In genomic region chr6:146851837-146852236, GRCh38 we compare ENCODE assay signal across 15 cellular contexts.
A peak's percentile ranks its signal among the peaks of the same experiment; 100 is the strongest.
DNase-seq lines count a peak whose midpoint lies in the region; ATAC-seq, FAIRE-seq and TF ChIP-seq lines count a peak whose summit lies in the region.
"Had no signal": no experiment of that assay in that cellular context is flagged by ENCODE, and none has a peak within 500 bp of the region (broad histone marks: within the 10 kb centered on the region; RNA-seq: fewer than 3 reads in every experiment).

No MANE protein-coding gene starts in this region.

- H3K9me3 ChIP-seq in MM.1S (replicated peaks; ENCODE audit: insufficient read depth, low read length) (no peaks in the 10 kb centered on the region), astrocyte (ENCODE audit: insufficient read depth, low read depth, low read length) (peaks cover 4% of the 10 kb centered on the region), mesenchymal stem cell (ENCODE audit: control insufficient read depth, low read length) (peaks cover 6% of the 10 kb centered on the region), endodermal cell (ENCODE audit: control insufficient read depth, low read length) (no peaks in the 10 kb centered on the region)
- H3K9me3 ChIP-seq: sigmoid colon had no signal

- no peak overlapping the region for H3K4me3 ChIP-seq in MM.1S (ENCODE audit: low read length)
- H3K4me3 ChIP-seq in astrocyte (ENCODE audit: insufficient read depth, low read depth, low read length): no peak overlapping the region
- H3K4me3 ChIP-seq in mesenchymal stem cell (ENCODE audit: insufficient read depth in 1 of 2, low read depth in 1 of 2, low read length in 2 of 2): no peak overlapping the region
- H3K4me3 ChIP-seq in endodermal cell (ENCODE audit: low read length): no peak overlapping the region
- H3K4me3 ChIP-seq: PC-9, sigmoid colon had no signal

- H3K79me1 ChIP-seq in mesenchymal stem cell (replicated peaks; ENCODE audit: low read length, poor library complexity, severe bottlenecking): no peaks in the 10 kb centered on the region

- H3K36me3 Mint-ChIP-seq in astrocyte (ENCODE audit: low read depth, unreplicated experiment): peaks cover 4% of the 10 kb centered on the region
- no peaks in the 10 kb centered on the region for H3K36me3 Mint-ChIP-seq in endodermal cell (ENCODE audit: low read depth)

- 0% methylated on average over 1 of the region's 1 CpG for WGBS in mesenchymal stem cell
- WGBS in endodermal cell (ENCODE audit: insufficient coverage in 1 of 2, insufficient read length in 1 of 2), 2 experiments: 86% methylated on average over 1 of the region's 1 CpG; no CpG with 5 or more reads in 1 of the 2 experiments

- H2AK5ac ChIP-seq in mesenchymal stem cell (ENCODE audit: low read length, severe bottlenecking): no peak overlapping the region

- no peak overlapping the region for H2BK120ac ChIP-seq in mesenchymal stem cell (ENCODE audit: low read depth, low read length)

- H3K27me3 ChIP-seq in MM.1S (replicated peaks; ENCODE audit: insufficient read depth, low read length) (no peaks in the 10 kb centered on the region), astrocyte (ENCODE audit: insufficient read depth, low read length) (no peaks in the 10 kb centered on the region), mesenchymal stem cell (ENCODE audit: control insufficient read depth in 1 of 2, insufficient read depth in 1 of 2, low read length in 2 of 2) (no peaks in the 10 kb centered on the region), endodermal cell (ENCODE audit: control insufficient read depth, insufficient read depth, low read length, poor library complexity, severe bottlenecking) (no peaks in the 10 kb centered on the region)
- H3K27me3 ChIP-seq: sigmoid colon had no signal

- DNase-seq in EL: peak; percentile 86
- DNase-seq in MM.1S: peak; percentile 30
- peak; percentile 98 for DNase-seq in astrocyte (ENCODE audit: low read depth)
- peak; percentile 89 for DNase-seq in mesenchymal stem cell
- no peak for DNase-seq in endodermal cell
- no peak for DNase-seq in NCI-H2107 (lab: John Stamatoyannopoulos, UW)
- DNase-seq in NCI-H510A (lab: John Stamatoyannopoulos, UW): no peak
- DNase-seq: DMS79, mesendoderm, NCI-H146, PC-9, sigmoid colon had no signal

- H3K18ac ChIP-seq in mesenchymal stem cell (ENCODE audit: low read depth in 1 of 2, low read length in 2 of 2): no peak overlapping the region

- no peak overlapping the region for H3K14ac ChIP-seq in mesenchymal stem cell (ENCODE audit: low read length in 2 of 2)

- H3K4me3 Mint-ChIP-seq in astrocyte (ENCODE audit: unreplicated experiment): no peak overlapping the region
- H3K4me3 Mint-ChIP-seq in endodermal cell: no peak overlapping the region

- H2BK5ac ChIP-seq in mesenchymal stem cell (ENCODE audit: low read depth, low read length, poor library complexity, severe bottlenecking): no peak overlapping the region

- H2AFZ ChIP-seq in MM.1S (ENCODE audit: low read length): no peak overlapping the region
- H2AFZ ChIP-seq in astrocyte (ENCODE audit: low read depth, low read length): no peak overlapping the region
- no peak overlapping the region for H2AFZ ChIP-seq in mesenchymal stem cell (ENCODE audit: low read depth, low read length)
- H2AFZ ChIP-seq: PC-9 had no signal

- H3K4me1 Mint-ChIP-seq in astrocyte (ENCODE audit: low read depth, unreplicated experiment) (peaks cover 51% of the 10 kb centered on the region), endodermal cell (peaks cover 2% of the 10 kb centered on the region)

- no peak overlapping the region for H3K9ac ChIP-seq in MM.1S (ENCODE audit: low read length)
- no peak overlapping the region for H3K9ac ChIP-seq in astrocyte (ENCODE audit: low read length)
- H3K9ac ChIP-seq in mesenchymal stem cell (ENCODE audit: low read length): no peak overlapping the region
- no peak overlapping the region for H3K9ac ChIP-seq in endodermal cell (ENCODE audit: extremely low read depth, low read length, poor library complexity, severe bottlenecking)

- H3K79me2 ChIP-seq in MM.1S (ENCODE audit: low read length) (no peaks in the 10 kb centered on the region), astrocyte (ENCODE audit: insufficient read depth, low read length) (no peaks in the 10 kb centered on the region)

- H3K27ac ChIP-seq in MM.1S (ENCODE audit: low read length): no peak overlapping the region
- peak overlapping the region; percentile 32 for H3K27ac ChIP-seq in astrocyte (ENCODE audit: low read depth, low read length)
- H3K27ac ChIP-seq in mesenchymal stem cell (ENCODE audit: low read length, poor library complexity, severe bottlenecking): no peak overlapping the region
- no peak overlapping the region for H3K27ac ChIP-seq in endodermal cell (ENCODE audit: low read depth, low read length)
- H3K27ac ChIP-seq: PC-9, sigmoid colon, VCaP had no signal

- H3K4me1 ChIP-seq in MM.1S (ENCODE audit: low read length) (no peaks in the 10 kb centered on the region), astrocyte (ENCODE audit: insufficient read depth, low read length) (peaks cover 22% of the 10 kb centered on the region), mesenchymal stem cell (ENCODE audit: control insufficient read depth, insufficient read depth, low read depth, low read length) (peaks cover 2% of the 10 kb centered on the region), endodermal cell (ENCODE audit: control insufficient read depth, insufficient read depth, low read length) (no peaks in the 10 kb centered on the region)
- H3K4me1 ChIP-seq: sigmoid colon had no signal

- H3K4me2 ChIP-seq in MM.1S (ENCODE audit: low read depth, low read length) (no peak overlapping the region), astrocyte (ENCODE audit: low read length) (peak overlapping the region; percentile 59), mesenchymal stem cell (ENCODE audit: low read length, poor library complexity, severe bottlenecking) (no peak overlapping the region)
- H3K4me2 ChIP-seq: PC-9 had no signal

- no peak overlapping the region for H3K4ac ChIP-seq in mesenchymal stem cell (ENCODE audit: low read depth in 1 of 2, low read length in 2 of 2)

- H3F3A ChIP-seq in MM.1S (ENCODE audit: insufficient read depth, low read length): no peaks in the 10 kb centered on the region

- ATAC-seq in HG02870 (IDR thresholded peaks at IDR 0.05; ENCODE audit: unreplicated experiment): no peak
- ATAC-seq: HCT116 had no signal

- no peak overlapping the region for H2BK12ac ChIP-seq in mesenchymal stem cell (ENCODE audit: low read length in 2 of 2)

- no peak overlapping the region for H4K8ac ChIP-seq in mesenchymal stem cell (ENCODE audit: low read length)

- TF ChIP-seq CTCF in MM.1S (IDR thresholded peaks at IDR 0.05; ENCODE audit: low read length): no peak
- TF ChIP-seq CTCF in astrocyte (IDR thresholded peaks at IDR 0.05; ENCODE audit: insufficient read depth, low read depth, low read length): no peak
- no peak for TF ChIP-seq CTCF in endodermal cell (conservative IDR thresholded peaks at IDR 0.05)

- H3K23ac ChIP-seq in mesenchymal stem cell (ENCODE audit: low read length in 2 of 2): no peak overlapping the region

- H3K9me3 Mint-ChIP-seq in astrocyte (ENCODE audit: unreplicated experiment): peaks cover 6% of the 10 kb centered on the region
- no peaks in the 10 kb centered on the region for H3K9me3 Mint-ChIP-seq in endodermal cell

- H3K9me2 ChIP-seq in MM.1S (replicated peaks; ENCODE audit: insufficient read depth, low read length): no peaks in the 10 kb centered on the region

- H2BK15ac ChIP-seq in mesenchymal stem cell (ENCODE audit: low read depth, poor library complexity, severe bottlenecking): no peak overlapping the region

- no peak overlapping the region for H4K91ac ChIP-seq in mesenchymal stem cell (ENCODE audit: low read length)

- peak overlapping the region; percentile 91 for H3K27ac Mint-ChIP-seq in astrocyte (ENCODE audit: unreplicated experiment)
- H3K27ac Mint-ChIP-seq in endodermal cell: no peak overlapping the region

- H3K27me3 Mint-ChIP-seq in astrocyte (ENCODE audit: low read depth, unreplicated experiment) (peaks cover 1% of the 10 kb centered on the region), endodermal cell (ENCODE audit: insufficient read depth) (no peaks in the 10 kb centered on the region)

- no peaks in the 10 kb centered on the region for H4K20me1 ChIP-seq in MM.1S (ENCODE audit: insufficient read depth, low read length)
- H4K20me1 ChIP-seq in astrocyte (ENCODE audit: insufficient read depth, low read length): no peaks in the 10 kb centered on the region

- H3K36me3 ChIP-seq in MM.1S (replicated peaks; ENCODE audit: insufficient read depth, low read length): no peaks in the 10 kb centered on the region
- no peaks in the 10 kb centered on the region for H3K36me3 ChIP-seq in astrocyte (ENCODE audit: insufficient read depth, low read length)
- H3K36me3 ChIP-seq in mesenchymal stem cell (ENCODE audit: control insufficient read depth in 1 of 2, insufficient read depth in 2 of 2, low read depth in 1 of 2, low read length in 2 of 2): peaks cover 0 to 2% of the 10 kb centered on the region in 2 experiments
- H3K36me3 ChIP-seq in endodermal cell (ENCODE audit: control insufficient read depth, insufficient read depth, low read length): no peaks in the 10 kb centered on the region
- H3K36me3 ChIP-seq: sigmoid colon had no signal

- FAIRE-seq in astrocyte (lab: Jason Lieb, UNC): peak; percentile 81

Comparison
In these comparisons a context has a peak if more than half of its experiments do, and no peak if none do; other contexts are left out.
1. DNase-seq: peak in EL (single experiment), MM.1S (single experiment), astrocyte (single experiment) and mesenchymal stem cell (single experiment); none in endodermal cell (single experiment), NCI-H2107 (single experiment) and NCI-H510A (single experiment).